Comparison of ENCODE assay signal across 2 cellular contexts in genomic region chr5:39451293-39451692, GRCh38.
TF ChIP-seq lines count a peak whose summit lies in the region.

No MANE protein-coding gene starts in this region.

TF ChIP-seq in A549, 52 proteins besides CTCF, POLR2A, EP300 and RAD21 (continued from another document):
- TF ChIP-seq, protein P1, sequence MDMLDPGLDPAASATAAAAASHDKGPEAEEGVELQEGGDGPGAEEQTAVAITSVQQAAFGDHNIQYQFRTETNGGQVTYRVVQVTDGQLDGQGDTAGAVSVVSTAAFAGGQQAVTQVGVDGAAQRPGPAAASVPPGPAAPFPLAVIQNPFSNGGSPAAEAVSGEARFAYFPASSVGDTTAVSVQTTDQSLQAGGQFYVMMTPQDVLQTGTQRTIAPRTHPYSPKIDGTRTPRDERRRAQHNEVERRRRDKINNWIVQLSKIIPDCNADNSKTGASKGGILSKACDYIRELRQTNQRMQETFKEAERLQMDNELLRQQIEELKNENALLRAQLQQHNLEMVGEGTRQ (IDR thresholded peaks at IDR 0.05) = no peak
- TF ChIP-seq BCL3 (IDR thresholded peaks at IDR 0.05) (no peak), RNF2 (IDR thresholded peaks at IDR 0.05; ENCODE audit: borderline replicate concordance, low read depth) (no peak), KDM1A (IDR thresholded peaks at IDR 0.05; ENCODE audit: low read depth) (no peak), NFE2L2 (conservative IDR thresholded peaks at IDR 0.05; ENCODE audit: low read length) (no peak), PBX3 (IDR thresholded peaks at IDR 0.05) (no peak)

TF ChIP-seq in IMR-90, 13 proteins besides CTCF, POLR2A, EP300 and RAD21 (continued from another document):
- TF ChIP-seq RCOR1 (IDR thresholded peaks at IDR 0.05; ENCODE audit: insufficient replicate concordance, low read length) (no peak), BHLHE40 (IDR thresholded peaks at IDR 0.05; ENCODE audit: low read depth, low read length) (no peak), MAZ (IDR thresholded peaks at IDR 0.05; ENCODE audit: borderline replicate concordance, low read depth, low read length) (no peak), CEBPB (IDR thresholded peaks at IDR 0.05; ENCODE audit: low read depth, low read length) (no peak), MXI1 (IDR thresholded peaks at IDR 0.05; ENCODE audit: borderline replicate concordance, low read depth, low read length) (no peak), RFX5 (IDR thresholded peaks at IDR 0.05; ENCODE audit: low read depth, low read length) (no peak), NFE2L2 (IDR thresholded peaks at IDR 0.05; ENCODE audit: low read depth, low read length) (no peak), FOS (IDR thresholded peaks at IDR 0.05; ENCODE audit: low read depth, low read length) (no peak)
- TF ChIP-seq, protein P1 (IDR thresholded peaks at IDR 0.05; ENCODE audit: low read depth, low read length) = no peak
- TF ChIP-seq, protein P2, sequence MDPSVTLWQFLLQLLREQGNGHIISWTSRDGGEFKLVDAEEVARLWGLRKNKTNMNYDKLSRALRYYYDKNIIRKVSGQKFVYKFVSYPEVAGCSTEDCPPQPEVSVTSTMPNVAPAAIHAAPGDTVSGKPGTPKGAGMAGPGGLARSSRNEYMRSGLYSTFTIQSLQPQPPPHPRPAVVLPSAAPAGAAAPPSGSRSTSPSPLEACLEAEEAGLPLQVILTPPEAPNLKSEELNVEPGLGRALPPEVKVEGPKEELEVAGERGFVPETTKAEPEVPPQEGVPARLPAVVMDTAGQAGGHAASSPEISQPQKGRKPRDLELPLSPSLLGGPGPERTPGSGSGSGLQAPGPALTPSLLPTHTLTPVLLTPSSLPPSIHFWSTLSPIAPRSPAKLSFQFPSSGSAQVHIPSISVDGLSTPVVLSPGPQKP (IDR thresholded peaks at IDR 0.05; ENCODE audit: borderline replicate concordance, low read depth, low read length) = no peak
